In genomic region chr17:53749178-53749577, GRCh38 we compare ENCODE assay signal across 12 cellular contexts.
DNase-seq lines count a peak whose midpoint lies in the region; ATAC-seq and TF ChIP-seq lines count a peak whose summit lies in the region.
"Had no signal": no experiment of that assay in that cellular context is flagged by ENCODE, and none has a peak within 500 bp of the region (broad histone marks: within the 10 kb centered on the region; RNA-seq: fewer than 3 reads in every experiment).

No MANE protein-coding gene starts in this region.

- no peak for ATAC-seq in GM18511 (IDR thresholded peaks at IDR 0.05; ENCODE audit: unreplicated experiment)

- no peaks in the 10 kb centered on the region for H3K27me3 ChIP-seq in stomach

- no peak overlapping the region for H3K27ac ChIP-seq in RWPE1
- H3K27ac ChIP-seq in stomach, result no peak overlapping the region
- H3K27ac ChIP-seq: 22Rv1 had no signal

- TF ChIP-seq POLR2A in stomach (IDR thresholded peaks at IDR 0.05), result no peak

- TF ChIP-seq CTCF in RWPE1 (conservative IDR thresholded peaks at IDR 0.05; ENCODE audit: low read depth), result no peak
- no peak for TF ChIP-seq CTCF in stomach (IDR thresholded peaks at IDR 0.05)

- CTCF ChIA-PET in RWPE1 (lab: Yijun Ruan, JAX), result no interaction called here

- no peaks in the 10 kb centered on the region for H3K36me3 ChIP-seq in stomach

- H3K4me3 ChIP-seq in stomach, result no peak overlapping the region

- no peak for TF ChIP-seq EP300 in stomach (IDR thresholded peaks at IDR 0.05)

- 76 to 92% (median 80%) methylated on average over 1 of the region's 1 CpG for WGBS in stomach, 5 donors

- intact Hi-C loops in head of caudate nucleus (cut with DNase I), result no loop called here
- intact Hi-C loops in stomach (cut with DNase I; ENCODE audit: low total_unique reads), result no loop called here

- DNase-seq in DMS53 (lab: John Stamatoyannopoulos, UW), result peak; percentile 11
- DNase-seq in DMS53 treated with DMSO at 0.1 percent for 48 hours (lab: John Stamatoyannopoulos, UW; ENCODE audit: unreplicated experiment), result no peak
- DNase-seq in RWPE1 (ENCODE audit: low spot score), result peak; percentile 23
- peak in 41 of 42 donors; percentile 2 to 76 (median 36) for DNase-seq in head of caudate nucleus
- DNase-seq in superior temporal gyrus (ENCODE audit: extremely low spot score), result peak; percentile 16
- DNase-seq in SHP77 treated with DMSO at 0.1 percent for 48 hours (lab: John Stamatoyannopoulos, UW), result no peak
- no peak for DNase-seq in stomach
- DNase-seq: activated naive CD4-positive, alpha-beta T cell; dermis blood vessel endothelial cell; NCI-H510A treated with DMSO at 0.1 percent for 48 hours had no signal

- POLR2A ChIA-PET in RWPE1 (lab: Yijun Ruan, JAX; ENCODE audit: low non-redundant PET), result no interaction called here

- peaks cover 0 to 5% (median 2%) of the 10 kb centered on the region in 4 donors for H3K9me3 ChIP-seq in stomach

- no peaks in the 10 kb centered on the region for H3K4me1 ChIP-seq in stomach

Comparison
In these comparisons a context has a peak if more than half of its experiments do, and no peak if none do; other contexts are left out.
1. DNase-seq: peak in DMS53 (single experiment), RWPE1 (single experiment), head of caudate nucleus (41 of 42) and superior temporal gyrus (single experiment); none in DMS53 treated with DMSO at 0.1 percent for 48 hours (single experiment), SHP77 treated with DMSO at 0.1 percent for 48 hours (single experiment) and stomach (single experiment).